In the genomic region with DNA sequence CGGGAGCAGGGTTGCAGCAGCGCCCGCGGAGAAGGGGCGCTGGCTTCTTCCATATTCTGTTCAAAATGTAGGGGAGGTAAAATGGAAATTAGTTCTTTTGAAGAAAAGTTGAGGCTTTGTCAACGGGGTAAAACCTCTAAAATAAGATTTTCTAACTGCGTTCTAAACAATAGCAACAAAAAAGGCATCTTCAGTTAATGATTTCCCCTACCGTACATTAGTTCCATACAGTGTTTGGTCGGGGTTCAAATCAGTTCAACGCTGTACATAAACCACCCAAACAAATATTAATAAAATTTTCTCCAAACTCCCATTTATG, we compare ENCODE assay signal across 1 cellular context.
TF ChIP-seq lines count a peak whose summit lies in the region.

No MANE protein-coding gene starts in this region.

TF ChIP-seq in SK-N-SH, 30 proteins besides CTCF, POLR2A, EP300 and RAD21 (continued from another document):
- TF ChIP-seq, protein P1, sequence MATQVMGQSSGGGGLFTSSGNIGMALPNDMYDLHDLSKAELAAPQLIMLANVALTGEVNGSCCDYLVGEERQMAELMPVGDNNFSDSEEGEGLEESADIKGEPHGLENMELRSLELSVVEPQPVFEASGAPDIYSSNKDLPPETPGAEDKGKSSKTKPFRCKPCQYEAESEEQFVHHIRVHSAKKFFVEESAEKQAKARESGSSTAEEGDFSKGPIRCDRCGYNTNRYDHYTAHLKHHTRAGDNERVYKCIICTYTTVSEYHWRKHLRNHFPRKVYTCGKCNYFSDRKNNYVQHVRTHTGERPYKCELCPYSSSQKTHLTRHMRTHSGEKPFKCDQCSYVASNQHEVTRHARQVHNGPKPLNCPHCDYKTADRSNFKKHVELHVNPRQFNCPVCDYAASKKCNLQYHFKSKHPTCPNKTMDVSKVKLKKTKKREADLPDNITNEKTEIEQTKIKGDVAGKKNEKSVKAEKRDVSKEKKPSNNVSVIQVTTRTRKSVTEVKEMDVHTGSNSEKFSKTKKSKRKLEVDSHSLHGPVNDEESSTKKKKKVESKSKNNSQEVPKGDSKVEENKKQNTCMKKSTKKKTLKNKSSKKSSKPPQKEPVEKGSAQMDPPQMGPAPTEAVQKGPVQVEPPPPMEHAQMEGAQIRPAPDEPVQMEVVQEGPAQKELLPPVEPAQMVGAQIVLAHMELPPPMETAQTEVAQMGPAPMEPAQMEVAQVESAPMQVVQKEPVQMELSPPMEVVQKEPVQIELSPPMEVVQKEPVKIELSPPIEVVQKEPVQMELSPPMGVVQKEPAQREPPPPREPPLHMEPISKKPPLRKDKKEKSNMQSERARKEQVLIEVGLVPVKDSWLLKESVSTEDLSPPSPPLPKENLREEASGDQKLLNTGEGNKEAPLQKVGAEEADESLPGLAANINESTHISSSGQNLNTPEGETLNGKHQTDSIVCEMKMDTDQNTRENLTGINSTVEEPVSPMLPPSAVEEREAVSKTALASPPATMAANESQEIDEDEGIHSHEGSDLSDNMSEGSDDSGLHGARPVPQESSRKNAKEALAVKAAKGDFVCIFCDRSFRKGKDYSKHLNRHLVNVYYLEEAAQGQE (IDR thresholded peaks at IDR 0.05; ENCODE audit: low read depth, low read length): no peak
